Comparison of ENCODE assay signal across 8 cellular contexts in the genomic region with DNA sequence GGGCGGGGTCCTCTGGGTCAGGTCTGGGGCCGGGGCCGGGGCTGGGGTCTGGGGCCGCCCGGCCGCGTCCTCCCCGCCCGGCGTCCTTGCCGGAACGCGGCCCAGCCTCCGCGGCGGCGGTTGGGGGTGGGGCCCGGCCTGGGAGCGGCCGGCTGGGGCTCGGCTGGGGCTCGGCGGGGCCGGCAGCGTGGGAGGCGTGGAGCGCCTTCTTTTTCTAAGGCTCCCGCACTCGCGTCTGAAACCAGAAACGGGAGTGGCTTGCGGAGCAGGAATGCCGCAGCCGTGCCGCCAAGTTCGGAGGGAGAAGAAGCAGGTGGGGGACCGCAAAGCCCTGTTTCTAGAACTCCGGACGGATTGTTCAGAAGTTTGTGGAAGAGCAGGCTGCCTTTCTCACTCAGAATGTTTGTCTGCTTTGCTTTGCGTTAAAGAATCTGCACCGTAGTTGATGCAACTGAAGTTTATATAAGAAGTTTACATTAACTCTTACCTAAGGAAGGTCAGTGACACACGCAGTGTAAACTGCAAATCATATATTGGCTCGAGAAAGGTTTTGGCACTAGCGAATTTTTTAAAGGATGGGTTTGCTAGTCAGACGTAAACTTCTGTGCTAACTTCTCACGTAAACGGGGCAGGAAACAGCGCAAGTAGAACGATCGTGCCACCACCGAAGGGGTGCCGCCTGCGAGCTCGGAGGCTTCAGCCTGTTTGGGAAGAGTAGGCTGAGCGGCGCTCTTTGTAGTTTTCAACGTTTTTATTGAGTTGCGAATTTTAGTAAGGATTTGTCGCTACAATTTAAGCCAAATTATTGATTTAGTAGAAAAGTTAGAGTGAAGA. TPM values are rescaled to one million over a fixed set of nuclear protein-coding genes. Genes with fewer than 3 reads are reported as not detected.
DNase-seq lines count a peak whose midpoint lies in the region; ATAC-seq and TF ChIP-seq lines count a peak whose summit lies in the region.

No MANE protein-coding gene starts in this region.

- H3K27ac ChIP-seq in epithelial cell of prostate = peak overlapping the region; percentile 92

- H3K4me3 Mint-ChIP-seq in naive B cell = peak overlapping the region; percentile 87 to 98 (median 93)

- H3K27ac Mint-ChIP-seq in naive B cell = peak overlapping the region; percentile 41 to 98 (median 93)

- no peak for TF ChIP-seq POLR2A in GM18505 (IDR thresholded peaks at IDR 0.05; ENCODE audit: borderline replicate concordance, extremely low read depth, insufficient read depth, insufficient read length)

- no peaks in the 10 kb centered on the region for H3K27me3 Mint-ChIP-seq in naive B cell

- H3K36me3 Mint-ChIP-seq in naive B cell = peaks cover 0 to 5% of the 10 kb centered on the region in 2 donors

- no peaks in the 10 kb centered on the region for H3K9me3 Mint-ChIP-seq in naive B cell

- ATAC-seq in GM18505 (IDR thresholded peaks at IDR 0.05; ENCODE audit: unreplicated experiment) (peak; percentile 54), HG02642 (IDR thresholded peaks at IDR 0.05; ENCODE audit: poor library complexity, unreplicated experiment) (peak; percentile 60), naive B cell (ENCODE audit: low read depth in 2 of 2) (peak; percentile 52 to 59)
- ATAC-seq in stimulated activated naive CD8-positive, alpha-beta T cell treated with anti-CD3 and anti-CD28 coated beads, Interleukin-15, Interleukin-2, amounts not matched to agents 100 U/mL and 50 U/mL, for 24 hours = peak; percentile 60

- peaks cover 34 to 72% (median 70%) of the 10 kb centered on the region in 3 donors for H3K4me1 Mint-ChIP-seq in naive B cell

- DNase-seq in NCI-H2227 treated with DMSO at 0.1 percent for 48 hours (lab: John Stamatoyannopoulos, UW) (peak; percentile 27), activated T-cell treated with anti-CD3 and anti-CD28 coated beads for 48 hours (ENCODE audit: low read depth) (peak; percentile 76), epithelial cell of prostate (ENCODE audit: low read depth, low spot score) (no peak), naive B cell (peak; percentile 61), globus pallidus (ENCODE audit: low spot score) (no peak)
- DNase-seq in stimulated activated naive CD8-positive, alpha-beta T cell treated with anti-CD3 and anti-CD28 coated beads, Interleukin-15, Interleukin-2, amounts not matched to agents 100 U/mL and 50 U/mL, for 24 hours = peak; percentile 82

RNA-seq across cellular contexts. Expression of a gene that starts 0.7 kb away (rescaled TPM):
- polyA plus RNA-seq in naive B cell (ENCODE audit: low read depth in 6 of 6) = 100 to 1,000 TPM in 3 of 6 donors, 10 to 100 TPM in 3; 86.9 to 124 (median 107) TPM

Comparison
In these comparisons a context has a peak if more than half of its experiments do, and no peak if none do; other contexts are left out.
1. DNase-seq: peak in NCI-H2227 treated with DMSO at 0.1 percent for 48 hours (single experiment), activated T-cell treated with anti-CD3 and anti-CD28 coated beads for 48 hours (single experiment), naive B cell (single experiment) and stimulated activated naive CD8-positive, alpha-beta T cell treated with anti-CD3 and anti-CD28 coated beads, Interleukin-15, Interleukin-2, amounts not matched to agents 100 U/mL and 50 U/mL, for 24 hours (single experiment); none in epithelial cell of prostate (single experiment) and globus pallidus (single experiment).
2. Peak in every context shown above with its lines, with median percentiles within 50 percentile points of each other: ATAC-seq.